8 cellular contexts compared by ENCODE assay signal in the genomic region with DNA sequence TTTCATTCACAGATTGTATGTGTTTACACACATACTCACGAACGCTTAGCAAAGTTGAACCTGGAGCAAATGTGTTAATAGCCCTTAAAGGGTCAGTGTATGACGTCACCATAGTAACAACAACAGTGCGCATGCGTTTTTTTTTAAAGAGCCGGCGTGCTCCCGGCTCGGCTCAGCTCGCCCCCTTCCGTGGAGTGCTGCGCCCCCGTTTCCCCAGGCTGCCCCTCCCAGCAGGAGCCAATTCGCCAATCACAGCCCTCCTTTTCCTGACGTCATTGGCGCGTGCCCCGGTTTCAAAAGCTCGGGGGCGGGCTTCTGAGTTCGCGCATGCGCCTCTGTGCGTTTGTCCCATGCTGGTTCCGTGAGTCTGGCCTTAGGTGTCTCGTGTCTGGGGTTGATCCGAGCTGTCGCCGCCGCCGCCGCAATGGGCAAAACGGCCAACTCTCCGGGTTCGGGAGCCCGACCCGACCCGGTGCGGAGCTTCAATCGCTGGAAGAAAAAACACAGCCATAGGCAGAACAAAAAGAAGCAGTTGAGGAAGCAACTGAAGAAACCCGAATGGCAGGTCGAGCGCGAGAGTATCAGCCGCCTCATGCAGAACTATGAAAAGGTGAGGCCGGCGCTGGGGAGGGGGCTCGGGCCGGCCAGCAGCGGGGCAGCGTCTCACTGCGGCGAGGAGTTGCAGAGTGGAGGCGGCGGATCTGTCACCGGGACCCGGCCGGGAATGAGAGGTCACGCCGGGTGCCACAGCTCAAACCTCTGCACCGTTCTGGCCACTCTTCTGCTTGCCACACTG. TPM values are rescaled to one million over a fixed set of nuclear protein-coding genes. Genes with fewer than 3 reads are reported as not detected.
A peak's percentile ranks its signal among the peaks of the same experiment; 100 is the strongest.
DNase-seq lines count a peak whose midpoint lies in the region; ATAC-seq and TF ChIP-seq lines count a peak whose summit lies in the region.

A gene (plus strand): TSS at position 340 of the 796 bp plus-strand sequence. CDS start 85 bp downstream, at position 425.

- H3K4me1 Mint-ChIP-seq in activated naive CD4-positive, alpha-beta T cell treated with anti-CD3 and anti-CD28 coated beads, Interleukin-2, amount 50 U/mL, for 24 hours, result peaks cover 51% of the 10 kb centered on the region

- peak within 1 kb of the TSS; percentile 100 for H3K4me3 Mint-ChIP-seq in activated naive CD4-positive, alpha-beta T cell treated with anti-CD3 and anti-CD28 coated beads, Interleukin-2, amount 50 U/mL, for 24 hours

- peak within 1 kb of the TSS; percentile 99 for H3K27ac Mint-ChIP-seq in activated naive CD4-positive, alpha-beta T cell treated with anti-CD3 and anti-CD28 coated beads, Interleukin-2, amount 50 U/mL, for 24 hours

- ATAC-seq in HG02588 (IDR thresholded peaks at IDR 0.05; ENCODE audit: unreplicated experiment), result peak; percentile 86
- ATAC-seq in SK-N-SH treated with all-trans-retinoic acid at 6 μM for 48 hours, result peak; percentile 96

- peak within 1 kb of the TSS; percentile 30 for H3K27ac ChIP-seq in temporal lobe (ENCODE audit: low read depth, low read length)

- H3K9me3 Mint-ChIP-seq in activated naive CD4-positive, alpha-beta T cell treated with anti-CD3 and anti-CD28 coated beads, Interleukin-2, amount 50 U/mL, for 24 hours, result no peaks in the 10 kb centered on the region

- peak within 1 kb of the TSS; percentile 86 for H3K4me3 ChIP-seq in GM08714 (ENCODE audit: low read length)

- H3K27me3 Mint-ChIP-seq in activated naive CD4-positive, alpha-beta T cell treated with anti-CD3 and anti-CD28 coated beads, Interleukin-2, amount 50 U/mL, for 24 hours, result no peaks in the 10 kb centered on the region

- peaks cover 20% of the 10 kb centered on the region for H3K36me3 Mint-ChIP-seq in activated naive CD4-positive, alpha-beta T cell treated with anti-CD3 and anti-CD28 coated beads, Interleukin-2, amount 50 U/mL, for 24 hours

- DNase-seq in NCI-H1092 (lab: John Stamatoyannopoulos, UW) (peak; percentile 99), glomerular endothelial cell (ENCODE audit: extremely low read depth, low read depth, low spot score) (peak; percentile 87), occipital lobe (lab: John Stamatoyannopoulos, UW) (peak; percentile 98)

TF ChIP-seq in SK-N-SH treated with all-trans-retinoic acid at 6 μM for 48 hours, 23 proteins besides CTCF, POLR2A, EP300 and RAD21:
- TF ChIP-seq RARB (CRISPR knock-in tag; IDR thresholded peaks at IDR 0.05), result no peak
- TF ChIP-seq, protein P1, sequence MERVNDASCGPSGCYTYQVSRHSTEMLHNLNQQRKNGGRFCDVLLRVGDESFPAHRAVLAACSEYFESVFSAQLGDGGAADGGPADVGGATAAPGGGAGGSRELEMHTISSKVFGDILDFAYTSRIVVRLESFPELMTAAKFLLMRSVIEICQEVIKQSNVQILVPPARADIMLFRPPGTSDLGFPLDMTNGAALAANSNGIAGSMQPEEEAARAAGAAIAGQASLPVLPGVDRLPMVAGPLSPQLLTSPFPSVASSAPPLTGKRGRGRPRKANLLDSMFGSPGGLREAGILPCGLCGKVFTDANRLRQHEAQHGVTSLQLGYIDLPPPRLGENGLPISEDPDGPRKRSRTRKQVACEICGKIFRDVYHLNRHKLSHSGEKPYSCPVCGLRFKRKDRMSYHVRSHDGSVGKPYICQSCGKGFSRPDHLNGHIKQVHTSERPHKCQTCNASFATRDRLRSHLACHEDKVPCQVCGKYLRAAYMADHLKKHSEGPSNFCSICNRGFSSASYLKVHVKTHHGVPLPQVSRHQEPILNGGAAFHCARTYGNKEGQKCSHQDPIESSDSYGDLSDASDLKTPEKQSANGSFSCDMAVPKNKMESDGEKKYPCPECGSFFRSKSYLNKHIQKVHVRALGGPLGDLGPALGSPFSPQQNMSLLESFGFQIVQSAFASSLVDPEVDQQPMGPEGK (CRISPR knock-in tag; IDR thresholded peaks at IDR 0.05; ENCODE audit: borderline replicate concordance), result peak; percentile 85; the same call in 1 of the 2 replicates
- TF ChIP-seq, protein P2, sequence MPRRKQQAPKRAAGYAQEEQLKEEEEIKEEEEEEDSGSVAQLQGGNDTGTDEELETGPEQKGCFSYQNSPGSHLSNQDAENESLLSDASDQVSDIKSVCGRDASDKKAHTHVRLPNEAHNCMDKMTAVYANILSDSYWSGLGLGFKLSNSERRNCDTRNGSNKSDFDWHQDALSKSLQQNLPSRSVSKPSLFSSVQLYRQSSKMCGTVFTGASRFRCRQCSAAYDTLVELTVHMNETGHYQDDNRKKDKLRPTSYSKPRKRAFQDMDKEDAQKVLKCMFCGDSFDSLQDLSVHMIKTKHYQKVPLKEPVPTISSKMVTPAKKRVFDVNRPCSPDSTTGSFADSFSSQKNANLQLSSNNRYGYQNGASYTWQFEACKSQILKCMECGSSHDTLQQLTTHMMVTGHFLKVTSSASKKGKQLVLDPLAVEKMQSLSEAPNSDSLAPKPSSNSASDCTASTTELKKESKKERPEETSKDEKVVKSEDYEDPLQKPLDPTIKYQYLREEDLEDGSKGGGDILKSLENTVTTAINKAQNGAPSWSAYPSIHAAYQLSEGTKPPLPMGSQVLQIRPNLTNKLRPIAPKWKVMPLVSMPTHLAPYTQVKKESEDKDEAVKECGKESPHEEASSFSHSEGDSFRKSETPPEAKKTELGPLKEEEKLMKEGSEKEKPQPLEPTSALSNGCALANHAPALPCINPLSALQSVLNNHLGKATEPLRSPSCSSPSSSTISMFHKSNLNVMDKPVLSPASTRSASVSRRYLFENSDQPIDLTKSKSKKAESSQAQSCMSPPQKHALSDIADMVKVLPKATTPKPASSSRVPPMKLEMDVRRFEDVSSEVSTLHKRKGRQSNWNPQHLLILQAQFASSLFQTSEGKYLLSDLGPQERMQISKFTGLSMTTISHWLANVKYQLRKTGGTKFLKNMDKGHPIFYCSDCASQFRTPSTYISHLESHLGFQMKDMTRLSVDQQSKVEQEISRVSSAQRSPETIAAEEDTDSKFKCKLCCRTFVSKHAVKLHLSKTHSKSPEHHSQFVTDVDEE (CRISPR knock-in tag; IDR thresholded peaks at IDR 0.05), result peak; percentile 49; the same call in 1 of the 2 replicates
- TF ChIP-seq, protein P3, sequence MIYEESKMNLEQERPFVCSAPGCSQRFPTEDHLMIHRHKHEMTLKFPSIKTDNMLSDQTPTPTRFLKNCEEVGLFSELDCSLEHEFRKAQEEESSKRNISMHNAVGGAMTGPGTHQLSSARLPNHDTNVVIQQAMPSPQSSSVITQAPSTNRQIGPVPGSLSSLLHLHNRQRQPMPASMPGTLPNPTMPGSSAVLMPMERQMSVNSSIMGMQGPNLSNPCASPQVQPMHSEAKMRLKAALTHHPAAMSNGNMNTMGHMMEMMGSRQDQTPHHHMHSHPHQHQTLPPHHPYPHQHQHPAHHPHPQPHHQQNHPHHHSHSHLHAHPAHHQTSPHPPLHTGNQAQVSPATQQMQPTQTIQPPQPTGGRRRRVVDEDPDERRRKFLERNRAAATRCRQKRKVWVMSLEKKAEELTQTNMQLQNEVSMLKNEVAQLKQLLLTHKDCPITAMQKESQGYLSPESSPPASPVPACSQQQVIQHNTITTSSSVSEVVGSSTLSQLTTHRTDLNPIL (CRISPR knock-in tag; IDR thresholded peaks at IDR 0.05; ENCODE audit: low read depth), result peak; percentile 77; the same call in 1 of the 2 replicates
- TF ChIP-seq GLIS3 (CRISPR knock-in tag; IDR thresholded peaks at IDR 0.05), result no peak
- TF ChIP-seq PPARA (CRISPR knock-in tag; IDR thresholded peaks at IDR 0.05; ENCODE audit: borderline replicate concordance), result peak; percentile 87
- TF ChIP-seq BACH2 (CRISPR knock-in tag; IDR thresholded peaks at IDR 0.05; ENCODE audit: borderline replicate concordance), result peak; percentile 88
- TF ChIP-seq SNAI2 (CRISPR knock-in tag; IDR thresholded peaks at IDR 0.05), result peak; percentile 85
TF ChIP-seq in SK-N-SH treated with all-trans-retinoic acid at 6 μM for 48 hours: peak in this region for 6.

RNA-seq across cellular contexts. Expression of the gene that starts here (rescaled TPM):
- total RNA-seq in glomerular endothelial cell (20.0 and 32.7 TPM in 2 replicates), occipital lobe (33.4 TPM), temporal lobe (16.0 TPM)

Comparison
In these comparisons a context has a peak if more than half of its experiments do, and no peak if none do; other contexts are left out.
1. Peak in every context shown above with its lines: DNase-seq, ATAC-seq, H3K4me3 ChIP-seq and H3K27ac ChIP-seq.